ENCODE assay signal across 1 cellular context in genomic region chr6:2969549-2969948, GRCh38.
TF ChIP-seq lines count a peak whose summit lies in the region.

No MANE protein-coding gene starts in this region.

TF ChIP-seq in HepG2, 621 proteins besides CTCF, POLR2A, EP300 and RAD21:
- TF ChIP-seq ZNF773 (CRISPR knock-in tag; IDR thresholded peaks at IDR 0.05; ENCODE audit: borderline replicate concordance): no peak
- peak; percentile 59; the same call in 1 of the 2 replicates for TF ChIP-seq ZNF652 (CRISPR knock-in tag; IDR thresholded peaks at IDR 0.05; ENCODE audit: borderline replicate concordance, low read depth)
- no peak for TF ChIP-seq FOXM1 (CRISPR knock-in tag; IDR thresholded peaks at IDR 0.05)
